Comparison of ENCODE assay signal across 8 cellular contexts in the genomic region with DNA sequence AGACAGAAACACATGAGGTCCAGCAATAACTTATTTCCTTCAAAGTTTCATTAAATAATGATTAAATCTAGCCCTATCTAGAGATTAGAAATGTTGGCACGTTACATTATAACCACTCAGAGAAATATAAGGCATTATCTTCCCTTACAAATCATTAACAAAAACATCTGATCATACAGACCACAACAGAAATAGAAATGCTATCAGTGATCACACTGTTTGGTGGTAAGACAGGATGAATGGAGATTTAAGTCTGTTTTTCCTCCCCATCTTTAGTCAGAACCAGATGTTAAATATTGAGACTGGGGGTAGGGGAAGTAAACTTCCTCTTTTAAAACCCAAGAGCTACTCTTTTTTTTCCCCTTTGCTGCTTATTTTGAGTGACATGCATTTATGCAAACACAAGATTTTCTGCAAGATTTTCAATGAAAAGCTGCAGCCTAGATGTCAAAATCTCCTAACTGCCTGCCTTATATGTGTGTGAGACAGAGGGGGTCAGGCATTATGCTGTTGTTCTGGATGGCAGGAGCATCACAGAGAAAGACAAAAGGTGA.
A peak's percentile ranks its signal among the peaks of the same experiment; 100 is the strongest.
DNase-seq lines count a peak whose midpoint lies in the region; ATAC-seq and TF ChIP-seq lines count a peak whose summit lies in the region.

No MANE protein-coding gene starts in this region.

- no peaks in the 10 kb centered on the region for H3K9me3 Mint-ChIP-seq in natural killer cell

- peak overlapping the region; percentile 76 to 86 for H3K27ac Mint-ChIP-seq in natural killer cell

- ATAC-seq in GM19025 (IDR thresholded peaks at IDR 0.05; ENCODE audit: low read depth, unreplicated experiment) (peak; percentile 77), HG02884 (IDR thresholded peaks at IDR 0.05; ENCODE audit: unreplicated experiment) (peak; percentile 81), natural killer cell (peak in 2 of 3 donors; percentile 30 to 46)

- H3K9me3 ChIP-seq in OCI-LY7 (ENCODE audit: low read length) (peaks cover 8% of the 10 kb centered on the region; the same call in 1 of the 2 replicates), smooth muscle cell (replicated peaks; ENCODE audit: low read depth) (no peaks in the 10 kb centered on the region)

- 0 out of 2 replicates have a peak overlapping the region, but pooled peaks have one; percentile 5 for H2AFZ ChIP-seq in OCI-LY7 (ENCODE audit: low read length)
- H2AFZ ChIP-seq in smooth muscle cell (ENCODE audit: low read depth): no peak overlapping the region

- H3K4me1 Mint-ChIP-seq in natural killer cell: peaks cover 68 to 69% of the 10 kb centered on the region in 2 donors

- peak; percentile 90 for DNase-seq in OCI-LY7 (ENCODE audit: low spot score)
- no peak for DNase-seq in natural killer cell
- no peak for DNase-seq in stimulated activated CD4-positive, alpha-beta T cell treated with anti-CD3 and anti-CD28 coated beads, Interleukin-4, amount 100 ng/mL, for 24 hours
- DNase-seq in posterior cingulate gyrus: no peak
- no peak for DNase-seq in glomerular visceral epithelial cell (ENCODE audit: extremely low spot score)
- no peak for DNase-seq in smooth muscle cell (lab: John Stamatoyannopoulos, UW; ENCODE audit: unreplicated experiment)

- peaks cover 45% of the 10 kb centered on the region; the same call in 1 of the 2 replicates for H3K79me2 ChIP-seq in OCI-LY7 (ENCODE audit: insufficient read depth, low read depth, low read length)
- H3K79me2 ChIP-seq in smooth muscle cell (ENCODE audit: low read depth): peaks cover 45% of the 10 kb centered on the region

- H3K4me2 ChIP-seq in OCI-LY7 (ENCODE audit: low read length): peak overlapping the region; percentile 74
- no peak overlapping the region for H3K4me2 ChIP-seq in smooth muscle cell

- intact Hi-C loops in OCI-LY7 (cut with micrococcal nuclease; ENCODE audit: unreplicated experiment) (loop anchor here (1.0 to 5.0 kb wide), 3 partner anchors 32 to 457 kb away; no protein-coding TSS in a partner anchor), natural killer cell (cut with micrococcal nuclease) (no loop called here), posterior cingulate gyrus (cut with DNase I) (no loop called here)

- H3K36me3 Mint-ChIP-seq in natural killer cell: no peaks in the 10 kb centered on the region

- H3K4me1 ChIP-seq in OCI-LY7 (ENCODE audit: insufficient read depth, low read length, poor library complexity, severe bottlenecking): peaks cover 68% of the 10 kb centered on the region
- H3K4me1 ChIP-seq in smooth muscle cell (ENCODE audit: low read depth): peaks cover 12% of the 10 kb centered on the region

- H3K36me3 ChIP-seq in OCI-LY7 (ENCODE audit: insufficient read depth, low read length) (peaks cover 15% of the 10 kb centered on the region), smooth muscle cell (ENCODE audit: low read depth) (no peaks in the 10 kb centered on the region)

- H3K27ac ChIP-seq in OCI-LY7 (ENCODE audit: low read depth, low read length, poor library complexity, severe bottlenecking): peak overlapping the region; percentile 81
- no peak overlapping the region for H3K27ac ChIP-seq in smooth muscle cell (ENCODE audit: low read depth)

- H4K20me1 ChIP-seq in OCI-LY7 (ENCODE audit: insufficient read depth, low read length): no peaks in the 10 kb centered on the region
- H4K20me1 ChIP-seq in smooth muscle cell (ENCODE audit: low read depth): peaks cover 34% of the 10 kb centered on the region

- 23% methylated on average over 1 of the region's 1 CpG for WGBS in smooth muscle cell (ENCODE audit: low lambda C conversion rate)

- H3K9me2 ChIP-seq in OCI-LY7 (ENCODE audit: insufficient read depth, low read length): no peaks in the 10 kb centered on the region

- H3K4me3 Mint-ChIP-seq in natural killer cell: peak overlapping the region; percentile 59

- peak overlapping the region; percentile 37 for H3K4me3 ChIP-seq in OCI-LY7 (ENCODE audit: low read depth, low read length, poor library complexity, severe bottlenecking)
- no peak overlapping the region for H3K4me3 ChIP-seq in smooth muscle cell

- TF ChIP-seq CTCF in OCI-LY7 (conservative IDR thresholded peaks at IDR 0.05; ENCODE audit: low read length) (no peak), natural killer cell (IDR thresholded peaks at IDR 0.05) (no peak), smooth muscle cell (IDR thresholded peaks at IDR 0.05; ENCODE audit: borderline replicate concordance, insufficient read depth, poor library complexity, severe bottlenecking) (no peak)

- H3K27me3 Mint-ChIP-seq in natural killer cell (ENCODE audit: low read depth in 2 of 2): no peaks in the 10 kb centered on the region

- POLR2A ChIA-PET in OCI-LY7 (lab: Charles Lee): interaction anchor here (0.7 to 2.3 kb wide), 9 partner anchors 15 to 459 kb away, joined by 3 to 6 read pairs (median 3); no protein-coding TSS in a partner anchor

- no peaks in the 10 kb centered on the region for H3K27me3 ChIP-seq in smooth muscle cell (ENCODE audit: low read depth)

- no peaks in the 10 kb centered on the region for H3F3A ChIP-seq in smooth muscle cell (ENCODE audit: low read depth)

- BruUV-seq in OCI-LY7 (replicated peaks; lab: Mats Ljungman, UMichigan): no TSS peak

- CTCF ChIA-PET in OCI-LY7 (lab: Charles Lee; ENCODE audit: unreplicated experiment): no interaction called here

- no peak overlapping the region for H3K9ac ChIP-seq in smooth muscle cell (ENCODE audit: low read depth)
